In the genomic region with DNA sequence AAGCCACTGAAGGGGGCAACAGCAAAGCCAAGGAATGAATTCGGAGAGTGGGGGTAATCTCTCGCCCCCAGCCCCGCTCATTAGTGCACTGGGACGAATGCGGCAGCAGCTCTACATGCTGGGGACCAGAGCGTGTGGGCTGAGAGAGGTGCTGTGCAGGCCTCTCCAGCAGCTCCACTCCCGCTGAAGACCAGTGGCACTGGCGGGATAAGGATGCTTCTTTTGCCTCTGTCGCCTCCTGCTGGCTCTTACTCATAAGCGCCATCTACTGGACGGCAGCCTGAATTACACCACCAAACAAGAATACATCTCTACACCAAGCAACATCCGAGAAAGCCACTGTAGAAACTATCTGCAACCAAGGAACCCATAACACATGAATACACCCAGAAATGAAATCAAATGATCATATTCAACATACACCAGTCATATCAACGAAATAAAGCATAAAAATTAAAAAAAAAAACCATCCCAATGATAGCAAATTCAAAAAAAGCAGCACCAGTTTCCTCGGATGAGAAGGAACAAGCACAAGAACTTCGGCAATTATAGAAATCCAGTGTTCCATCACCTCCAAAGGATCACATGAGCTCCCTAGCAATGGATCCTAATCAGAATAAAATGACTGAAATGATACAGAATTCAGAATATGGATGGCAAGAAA, we compare ENCODE assay signal across 8 cellular contexts.
DNase-seq lines count a peak whose midpoint lies in the region; ATAC-seq and TF ChIP-seq lines count a peak whose summit lies in the region.

No MANE protein-coding gene starts in this region.

- peaks cover 15% of the 10 kb centered on the region for H3K4me1 Mint-ChIP-seq in activated naive CD8-positive, alpha-beta T cell treated with anti-CD3 and anti-CD28 coated beads for 36 hours

- H3K4me3 ChIP-seq in SJCRH30, result no peak overlapping the region

- peaks cover 6% of the 10 kb centered on the region for H3K36me3 Mint-ChIP-seq in activated naive CD8-positive, alpha-beta T cell treated with anti-CD3 and anti-CD28 coated beads for 36 hours

- peak; percentile 56 for ATAC-seq in HG03159 (IDR thresholded peaks at IDR 0.05; ENCODE audit: unreplicated experiment)

- DNase-seq in GM10266 (ENCODE audit: extremely low spot score), result peak; percentile 18
- DNase-seq in SJCRH30, result peak; percentile 27 to 51
- DNase-seq in activated naive CD8-positive, alpha-beta T cell treated with anti-CD3 and anti-CD28 coated beads for 36 hours, result peak; percentile 33
- peak; percentile 87 for DNase-seq in iPS-NIHi11 (ENCODE audit: low spot score)
- peak in 2 of 3 experiments; percentile 11 to 14 for DNase-seq in stimulated activated CD4-positive, alpha-beta T cell treated with anti-CD3 and anti-CD28 coated beads, TNF-alpha, amount 100 ng/mL, for 4 hours (ENCODE audit: low read depth in 3 of 3)
- DNase-seq in NCI-H446 treated with DMSO at 0.1 percent for 48 hours (lab: John Stamatoyannopoulos, UW), result no peak
- DNase-seq in NCI-H1436 treated with DMSO at 0.1 percent for 48 hours (lab: John Stamatoyannopoulos, UW), result no peak

- no peaks in the 10 kb centered on the region; the same call in 1 of the 2 replicates for H3K9me3 ChIP-seq in SJCRH30 (replicated peaks)

- no peak overlapping the region for H3K27ac Mint-ChIP-seq in activated naive CD8-positive, alpha-beta T cell treated with anti-CD3 and anti-CD28 coated beads for 36 hours

- no peaks in the 10 kb centered on the region for H3K27me3 ChIP-seq in SJCRH30

- H3K9me3 Mint-ChIP-seq in activated naive CD8-positive, alpha-beta T cell treated with anti-CD3 and anti-CD28 coated beads for 36 hours, result peaks cover 1% of the 10 kb centered on the region

- peak; percentile 68 for TF ChIP-seq CTCF in GM10266 (IDR thresholded peaks at IDR 0.05; ENCODE audit: control insufficient read depth, insufficient read depth, low read depth, missing control alignments)

- H3K4me3 Mint-ChIP-seq in activated naive CD8-positive, alpha-beta T cell treated with anti-CD3 and anti-CD28 coated beads for 36 hours, result no peak overlapping the region

- H3K27ac ChIP-seq in SJCRH30, result no peak overlapping the region

- H3K27me3 Mint-ChIP-seq in activated naive CD8-positive, alpha-beta T cell treated with anti-CD3 and anti-CD28 coated beads for 36 hours, result no peaks in the 10 kb centered on the region

- no peaks in the 10 kb centered on the region for H3K4me1 ChIP-seq in SJCRH30

- 0 out of 2 replicates have a peak, but pooled peaks cover 4% of the 10 kb centered on the region for H3K36me3 ChIP-seq in SJCRH30

Comparison
In these comparisons a context has a peak if more than half of its experiments do, and no peak if none do; other contexts are left out.
1. DNase-seq: peak in GM10266 (single experiment), SJCRH30 (2 of 2), activated naive CD8-positive, alpha-beta T cell treated with anti-CD3 and anti-CD28 coated beads for 36 hours (single experiment), iPS-NIHi11 (single experiment) and stimulated activated CD4-positive, alpha-beta T cell treated with anti-CD3 and anti-CD28 coated beads, TNF-alpha, amount 100 ng/mL, for 4 hours (2 of 3); none in NCI-H446 treated with DMSO at 0.1 percent for 48 hours (single experiment) and NCI-H1436 treated with DMSO at 0.1 percent for 48 hours (single experiment).